11 cellular contexts compared by ENCODE assay signal in the genomic region with DNA sequence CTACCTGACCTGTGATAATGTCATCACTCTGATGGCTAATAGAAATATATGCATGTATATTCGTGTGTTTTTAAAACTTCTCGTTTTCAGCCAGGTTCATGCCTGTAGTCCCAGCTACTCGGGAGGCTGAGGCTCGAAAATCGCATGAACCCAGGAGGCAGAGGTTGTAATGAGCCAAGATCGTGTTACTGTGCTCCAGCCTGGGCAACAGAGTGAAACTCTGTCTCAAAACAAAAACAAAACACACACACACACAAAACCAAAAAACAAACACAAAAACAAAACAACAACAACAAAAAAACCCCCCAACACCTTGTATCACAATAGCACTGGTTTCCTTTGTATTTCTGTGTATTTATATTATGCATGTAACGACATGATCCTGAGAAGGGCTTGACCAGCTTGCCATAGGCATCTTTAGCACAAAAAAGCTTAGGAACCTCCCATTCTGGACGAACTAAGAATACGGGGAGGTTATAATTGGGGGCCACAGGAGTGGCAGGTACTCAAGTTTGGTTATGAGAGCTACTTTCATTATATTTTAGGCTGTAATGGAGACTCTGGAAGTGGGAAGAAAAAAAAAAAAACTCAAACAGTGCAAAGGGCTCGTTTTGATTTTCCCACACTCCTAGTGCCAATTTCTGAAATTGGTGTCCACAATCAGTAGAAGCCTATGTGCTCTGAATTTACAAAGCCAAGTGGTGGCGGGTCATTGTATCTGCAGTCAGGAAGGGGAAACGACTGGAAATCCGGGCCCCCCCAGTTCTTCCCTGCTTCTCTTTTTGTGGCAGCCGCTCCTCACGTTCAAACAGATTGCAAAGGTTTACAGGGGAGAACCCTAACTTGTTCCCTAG. TPM values are rescaled to one million over a fixed set of nuclear protein-coding genes. Genes with fewer than 3 reads are reported as not detected.
DNase-seq lines count a peak whose midpoint lies in the region; ATAC-seq and TF ChIP-seq lines count a peak whose summit lies in the region.
"Had no signal": no experiment of that assay in that cellular context is flagged by ENCODE, and none has a peak within 500 bp of the region (broad histone marks: within the 10 kb centered on the region; RNA-seq: fewer than 3 reads in every experiment).

No MANE protein-coding gene starts in this region.

- no peak for TF ChIP-seq CTCF in foreskin fibroblast (IDR thresholded peaks at IDR 0.05; ENCODE audit: low read depth, low read length)

- H3K27me3 ChIP-seq in CD8-positive, alpha-beta memory T cell (ENCODE audit: insufficient read depth, low read length, poor library complexity, severe bottlenecking): peaks cover 24% of the 10 kb centered on the region

- H3K9me3 Mint-ChIP-seq in CD8-positive, alpha-beta memory T cell: no peaks in the 10 kb centered on the region
- no peaks in the 10 kb centered on the region for H3K9me3 Mint-ChIP-seq in effector memory CD8-positive, alpha-beta T cell
- no peaks in the 10 kb centered on the region for H3K9me3 Mint-ChIP-seq in natural killer cell treated with Interleukin-12 subunit alpha and Interleukin-12 subunit beta and Interleukin-15 and Interleukin-18, amount 100 ng/mL, for 72 hours

- ATAC-seq in effector memory CD8-positive, alpha-beta T cell (replicated peaks): peak; percentile 6
- ATAC-seq in natural killer cell treated with Interleukin-12 subunit alpha and Interleukin-12 subunit beta and Interleukin-15 and Interleukin-18, amount 100 ng/mL, for 72 hours: no peak
- ATAC-seq in activated CD4-positive, CD25-positive, alpha-beta regulatory T cell treated with anti-CD3 and anti-CD28 coated beads, Interleukin-2, amount 50 U/mL, for 24 hours: no peak
- no peak for ATAC-seq in GM21381 (IDR thresholded peaks at IDR 0.05; ENCODE audit: unreplicated experiment)

- peaks cover 12% of the 10 kb centered on the region for H3K4me1 ChIP-seq in CD8-positive, alpha-beta memory T cell (ENCODE audit: insufficient read depth, low read length)

- no peak for DNase-seq in CD8-positive, alpha-beta memory T cell
- DNase-seq in RKO (ENCODE audit: low spot score) (peak; percentile 68), DMS79 treated with DMSO at 0.1 percent for 48 hours (lab: John Stamatoyannopoulos, UW) (no peak), foreskin fibroblast (no peak)
- DNase-seq in effector memory CD8-positive, alpha-beta T cell: peak in 1 of 3 experiments; percentile 6
- no peak for DNase-seq in natural killer cell treated with Interleukin-12 subunit alpha and Interleukin-12 subunit beta and Interleukin-15 and Interleukin-18, amount 100 ng/mL, for 72 hours (ENCODE audit: low spot score)
- DNase-seq: NCI-H2107 had no signal

- no peaks in the 10 kb centered on the region for H3K36me3 Mint-ChIP-seq in CD8-positive, alpha-beta memory T cell
- H3K36me3 Mint-ChIP-seq in effector memory CD8-positive, alpha-beta T cell (ENCODE audit: insufficient read depth): no peaks in the 10 kb centered on the region
- no peaks in the 10 kb centered on the region for H3K36me3 Mint-ChIP-seq in natural killer cell treated with Interleukin-12 subunit alpha and Interleukin-12 subunit beta and Interleukin-15 and Interleukin-18, amount 100 ng/mL, for 72 hours

- peak overlapping the region in 7 of 8 donors; percentile 22 to 91 (median 74) for H3K27ac Mint-ChIP-seq in CD8-positive, alpha-beta memory T cell
- peak overlapping the region; percentile 79 to 94 for H3K27ac Mint-ChIP-seq in effector memory CD8-positive, alpha-beta T cell
- peak overlapping the region in 1 of 2 donors; percentile 58 for H3K27ac Mint-ChIP-seq in natural killer cell treated with Interleukin-12 subunit alpha and Interleukin-12 subunit beta and Interleukin-15 and Interleukin-18, amount 100 ng/mL, for 72 hours

- H3K4me1 Mint-ChIP-seq in CD8-positive, alpha-beta memory T cell: peaks cover 16 to 23% (median 17%) of the 10 kb centered on the region in 3 donors
- H3K4me1 Mint-ChIP-seq in effector memory CD8-positive, alpha-beta T cell (ENCODE audit: low read depth in 2 of 2): peaks cover 17 to 18% of the 10 kb centered on the region in 2 donors
- H3K4me1 Mint-ChIP-seq in natural killer cell treated with Interleukin-12 subunit alpha and Interleukin-12 subunit beta and Interleukin-15 and Interleukin-18, amount 100 ng/mL, for 72 hours (ENCODE audit: low read depth in 2 of 2): peaks cover 12 to 15% of the 10 kb centered on the region in 2 donors

- peak overlapping the region; percentile 73 to 93 (median 84) for H3K4me3 Mint-ChIP-seq in CD8-positive, alpha-beta memory T cell
- H3K4me3 Mint-ChIP-seq in effector memory CD8-positive, alpha-beta T cell: peak overlapping the region; percentile 87 to 88
- peak overlapping the region; percentile 73 for H3K4me3 Mint-ChIP-seq in natural killer cell treated with Interleukin-12 subunit alpha and Interleukin-12 subunit beta and Interleukin-15 and Interleukin-18, amount 100 ng/mL, for 72 hours

- POLR2A ChIA-PET in CD8-positive, alpha-beta memory T cell (lab: Charles Lee): no interaction called here

- no peak overlapping the region for H3K4me3 ChIP-seq in CD8-positive, alpha-beta memory T cell (ENCODE audit: low read length)
- H3K4me3 ChIP-seq in foreskin fibroblast (ENCODE audit: low read depth in 1 of 2, low read length in 2 of 2): no peak overlapping the region

- CTCF ChIA-PET in CD8-positive, alpha-beta memory T cell (lab: Charles Lee): interaction anchor here (0.9 to 1.1 kb wide), 2 partner anchors 27 to 127 kb away, joined by 3 read pairs; no protein-coding TSS in a partner anchor

- H3K9me3 ChIP-seq in CD8-positive, alpha-beta memory T cell (ENCODE audit: low read length): no peaks in the 10 kb centered on the region

- peaks cover 23 to 57% of the 10 kb centered on the region in 2 donors for H3K27me3 Mint-ChIP-seq in CD8-positive, alpha-beta memory T cell
- peaks cover 19 to 33% of the 10 kb centered on the region in 2 donors for H3K27me3 Mint-ChIP-seq in effector memory CD8-positive, alpha-beta T cell
- peaks cover 21 to 32% of the 10 kb centered on the region in 2 donors for H3K27me3 Mint-ChIP-seq in natural killer cell treated with Interleukin-12 subunit alpha and Interleukin-12 subunit beta and Interleukin-15 and Interleukin-18, amount 100 ng/mL, for 72 hours

- H3K27ac ChIP-seq in CD8-positive, alpha-beta memory T cell (ENCODE audit: low read depth, low read length): no peak overlapping the region
- H3K27ac ChIP-seq: VCaP had no signal

- H3K36me3 ChIP-seq in CD8-positive, alpha-beta memory T cell (ENCODE audit: insufficient read depth, low read length): no peaks in the 10 kb centered on the region

RNA-seq across cellular contexts. Expression of gene ACP7, which starts 1.2 kb away (rescaled TPM):
- total RNA-seq in CD8-positive, alpha-beta memory T cell: not detected
- polyA plus RNA-seq in CD8-positive, alpha-beta memory T cell: 0.22 TPM
- under 1 TPM in 1 of 2 donors, not detected in 1; 0.36 TPM for total RNA-seq in natural killer cell treated with Interleukin-12 subunit alpha and Interleukin-12 subunit beta and Interleukin-15 and Interleukin-18, amount 100 ng/mL, for 72 hours
- total RNA-seq: RPMI7951 had no signal

RNA-seq across cellular contexts. Expression of gene PAK4, which starts 42.6 kb away (rescaled TPM):
- total RNA-seq in CD8-positive, alpha-beta memory T cell: 10 to 100 TPM; 21.3 to 21.8 TPM
- polyA plus RNA-seq in CD8-positive, alpha-beta memory T cell: 1.8 TPM
- total RNA-seq in natural killer cell treated with Interleukin-12 subunit alpha and Interleukin-12 subunit beta and Interleukin-15 and Interleukin-18, amount 100 ng/mL, for 72 hours: 10 to 100 TPM; 18.3 to 22.9 TPM

RNA-seq across cellular contexts. Expression of gene FBXO27, which starts 50.6 kb away (rescaled TPM):
- under 1 TPM; 0.37 to 0.80 TPM for total RNA-seq in CD8-positive, alpha-beta memory T cell
- polyA plus RNA-seq in CD8-positive, alpha-beta memory T cell: 0.64 TPM
- total RNA-seq in natural killer cell treated with Interleukin-12 subunit alpha and Interleukin-12 subunit beta and Interleukin-15 and Interleukin-18, amount 100 ng/mL, for 72 hours: under 1 TPM; 0.31 to 0.88 TPM
- total RNA-seq: RPMI7951 had no signal
